ENCODE assay signal across 12 cellular contexts in genomic region chr5:58259685-58260152, GRCh38.
DNase-seq lines count a peak whose midpoint lies in the region; ATAC-seq, FAIRE-seq and TF ChIP-seq lines count a peak whose summit lies in the region.
"Had no signal": no experiment of that assay in that cellular context is flagged by ENCODE, and none has a peak within 500 bp of the region (broad histone marks: within the 10 kb centered on the region; RNA-seq: fewer than 3 reads in every experiment).

No MANE protein-coding gene starts in this region.

- no peak overlapping the region for H3K27ac ChIP-seq in H1 (ENCODE audit: low read depth, low read length)
- H3K27ac ChIP-seq: dorsolateral prefrontal cortex had no signal

- H3K18ac ChIP-seq in H1 (ENCODE audit: extremely low read depth, low read length), result no peak overlapping the region

- H3K23me2 ChIP-seq in H1 (ENCODE audit: low read depth, low read length), result no peaks in the 10 kb centered on the region

- no peaks in the 10 kb centered on the region for H3K79me1 ChIP-seq in H1 (ENCODE audit: low read depth, low read length)

- DNase-seq in D341Med (ENCODE audit: low spot score), result peak; percentile 12
- peak; percentile 89 for DNase-seq in NCI-H460 (ENCODE audit: extremely low read depth, low read depth)
- DNase-seq in H1 (ENCODE audit: low read depth in 1 of 2, low spot score in 2 of 2), result peak in 1 of 2 experiments; percentile 41
- DNase-seq in nephron progenitor cell, result peak; percentile 17
- DNase-seq in NCI-H2029 treated with DMSO at 0.1 percent for 48 hours (lab: John Stamatoyannopoulos, UW), result no peak
- DNase-seq: dorsolateral prefrontal cortex; NCI-H2029; nucleus accumbens; stimulated activated naive CD8-positive, alpha-beta T cell treated with anti-CD3 and anti-CD28 coated beads, Interleukin-15, amount 100 ng/mL, for 72 hours had no signal

- no peak for TF ChIP-seq EP300 in H1 (IDR thresholded peaks at IDR 0.05; ENCODE audit: borderline replicate concordance in 1 of 2, low read depth in 2 of 2, low read length in 2 of 2)

- no peak for TF ChIP-seq CTCF in H1 (IDR thresholded peaks at IDR 0.05; ENCODE audit: control extremely low read depth in 1 of 3, insufficient read depth in 1 of 3, low read depth in 1 of 3, low read length in 3 of 3)
- no peak for TF ChIP-seq CTCF in nephron progenitor cell (IDR thresholded peaks at IDR 0.05)

- H3K4me1 ChIP-seq in H1 (replicated peaks in 1 of 4; ENCODE audit: control insufficient read depth in 3 of 4, insufficient read depth in 4 of 4, low read length in 3 of 4), result 0 out of 7 replicates have a peak, but pooled peaks cover 0 to 2% (median 0%) of the 10 kb centered on the region in 4 experiments

- CTCF ChIA-PET in H1 (lab: Charles Lee; ENCODE audit: partially characterized antibody), result interaction anchor here (0.9 to 1.2 kb wide), 3 partner anchors 14 to 119 kb away, joined by 3 read pairs; no protein-coding TSS in a partner anchor

- H3K36me3 ChIP-seq in H1 (ENCODE audit: control insufficient read depth in 2 of 4, insufficient read depth in 4 of 4, low read length in 3 of 4), result no peaks in the 10 kb centered on the region

- H3K14ac ChIP-seq in H1 (ENCODE audit: insufficient read length), result no peak overlapping the region

- peak overlapping the region; percentile 93 for H2AFZ ChIP-seq in H1 (ENCODE audit: low read length)

- H3K9ac ChIP-seq in H1 (replicated peaks in 1 of 4; ENCODE audit: extremely low read depth in 1 of 4, low read depth in 3 of 4, low read length in 3 of 4), result no peak overlapping the region

- H4K8ac ChIP-seq in H1 (ENCODE audit: extremely low read depth, insufficient read depth, low read length), result no peak overlapping the region

- H2BK15ac ChIP-seq in H1 (ENCODE audit: low read length), result no peak overlapping the region

- no peaks in the 10 kb centered on the region for H3K79me2 ChIP-seq in H1 (ENCODE audit: control insufficient read depth in 1 of 2, insufficient read depth in 2 of 2, low read length in 2 of 2)

- H2BK20ac ChIP-seq in H1 (ENCODE audit: low read length), result no peak overlapping the region

- no peak overlapping the region for H3K4me3 ChIP-seq in H1 (ENCODE audit: extremely low read depth in 1 of 4, insufficient read depth in 2 of 4, low read depth in 3 of 4, low read length in 4 of 4)
- H3K4me3 ChIP-seq: dorsolateral prefrontal cortex had no signal

- TF ChIP-seq POLR2A in H1 (IDR thresholded peaks at IDR 0.05; ENCODE audit: control extremely low read depth in 1 of 2, low read depth in 2 of 2, low read length in 2 of 2), result no peak

- FAIRE-seq in H1 (lab: Jason Lieb, UNC), result peak; percentile 52

- H3K4me1 Mint-ChIP-seq in nephron progenitor cell, result peaks cover 17% of the 10 kb centered on the region
- H3K4me1 Mint-ChIP-seq: stimulated activated naive CD8-positive, alpha-beta T cell treated with anti-CD3 and anti-CD28 coated beads, Interleukin-15, amount 100 ng/mL, for 72 hours had no signal

- POLR2A ChIA-PET in H1 (lab: Charles Lee; ENCODE audit: partially characterized antibody), result interaction anchor here (1.1 kb wide), 1 partner anchor 16 kb away, joined by 3 read pairs; no protein-coding TSS in a partner anchor

- H2AK5ac ChIP-seq in H1 (ENCODE audit: low read depth, low read length), result no peak overlapping the region

- no peak overlapping the region for H2BK120ac ChIP-seq in H1 (replicated peaks; ENCODE audit: low read depth, low read length)

- no peak overlapping the region for H3K4ac ChIP-seq in H1 (replicated peaks; ENCODE audit: insufficient read length, low read depth, low read length)

- peak overlapping the region in 1 of 2 experiments; percentile 7; a peak in 1 of 4 replicates for H3K4me2 ChIP-seq in H1 (ENCODE audit: insufficient read depth in 1 of 2, low read depth in 2 of 2, low read length in 2 of 2)

- no peak overlapping the region for H4K91ac ChIP-seq in H1 (replicated peaks; ENCODE audit: insufficient read length, low read length)

- no peaks in the 10 kb centered on the region for H3K9me3 ChIP-seq in H1 (ENCODE audit: insufficient read depth in 2 of 2, low read depth in 1 of 2, low read length in 1 of 2)

- no peaks in the 10 kb centered on the region for H3K36me3 Mint-ChIP-seq in nephron progenitor cell (ENCODE audit: low read depth)

- 59% methylated on average over 6 of the region's 6 CpGs; no CpG with 5 or more reads in 1 of the 2 experiments for WGBS in H1 (ENCODE audit: extremely low coverage in 1 of 2, insufficient coverage in 1 of 2, insufficient read length in 1 of 2, insufficient replicate concordance in 2 of 2, low coverage in 1 of 2, low lambda C conversion rate in 2 of 2, missing lambda C conversion rate in 1 of 2), 2 experiments

- no peak for ATAC-seq in GM18870 (IDR thresholded peaks at IDR 0.05; ENCODE audit: unreplicated experiment)
- no peak for ATAC-seq in GM19035 (IDR thresholded peaks at IDR 0.05; ENCODE audit: unreplicated experiment)
- no peak for ATAC-seq in HG02588 (IDR thresholded peaks at IDR 0.05; ENCODE audit: unreplicated experiment)
- ATAC-seq: stimulated activated naive CD8-positive, alpha-beta T cell treated with anti-CD3 and anti-CD28 coated beads, Interleukin-15, amount 100 ng/mL, for 72 hours had no signal

- H3K9me3 Mint-ChIP-seq in nephron progenitor cell, result peaks cover 4% of the 10 kb centered on the region
- H3K9me3 Mint-ChIP-seq: stimulated activated naive CD8-positive, alpha-beta T cell treated with anti-CD3 and anti-CD28 coated beads, Interleukin-15, amount 100 ng/mL, for 72 hours had no signal

- H3K27me3 ChIP-seq in H1 (replicated peaks in 1 of 4; ENCODE audit: control insufficient read depth in 3 of 4, extremely low read depth in 1 of 4, insufficient read depth in 3 of 4, low read length in 3 of 4), result no peaks in the 10 kb centered on the region
- H3K27me3 ChIP-seq: dorsolateral prefrontal cortex had no signal

- peak overlapping the region; percentile 10; the same call in 1 of the 2 replicates for H2BK12ac ChIP-seq in H1 (ENCODE audit: low read depth, low read length)

- H3K23ac ChIP-seq in H1 (ENCODE audit: insufficient read length), result no peak overlapping the region

- no peaks in the 10 kb centered on the region for H4K20me1 ChIP-seq in H1 (replicated peaks in 1 of 2; ENCODE audit: control insufficient read depth in 1 of 2, insufficient read depth in 2 of 2, low read length in 2 of 2)

- peak overlapping the region; percentile 64 for H3K27ac Mint-ChIP-seq in nephron progenitor cell
- H3K27ac Mint-ChIP-seq: stimulated activated naive CD8-positive, alpha-beta T cell treated with anti-CD3 and anti-CD28 coated beads, Interleukin-15, amount 100 ng/mL, for 72 hours had no signal

- no peak overlapping the region for H3K56ac ChIP-seq in H1 (replicated peaks; ENCODE audit: insufficient read length, low read depth, low read length)

- no peak for TF ChIP-seq RAD21 in H1 (IDR thresholded peaks at IDR 0.05 in 1 of 2, conservative IDR thresholded peaks at IDR 0.05 in 1 of 2; ENCODE audit: low read depth in 2 of 2, low read length in 2 of 2)

- H3K4me3 Mint-ChIP-seq in nephron progenitor cell, result no peak overlapping the region
- H3K4me3 Mint-ChIP-seq: stimulated activated naive CD8-positive, alpha-beta T cell treated with anti-CD3 and anti-CD28 coated beads, Interleukin-15, amount 100 ng/mL, for 72 hours had no signal

- H2BK5ac ChIP-seq in H1 (ENCODE audit: low read depth, low read length), result peak overlapping the region; percentile 12; the same call in 1 of the 2 replicates

- no peak overlapping the region for H4K5ac ChIP-seq in H1 (ENCODE audit: insufficient read length, low read depth, low read length)

- no peaks in the 10 kb centered on the region for H3K27me3 Mint-ChIP-seq in nephron progenitor cell (ENCODE audit: low read depth, poor library complexity)
- H3K27me3 Mint-ChIP-seq: stimulated activated naive CD8-positive, alpha-beta T cell treated with anti-CD3 and anti-CD28 coated beads, Interleukin-15, amount 100 ng/mL, for 72 hours had no signal

TF ChIP-seq in H1, 55 proteins besides CTCF, POLR2A, EP300 and RAD21 (continues in another document):
- TF ChIP-seq RFX5 (IDR thresholded peaks at IDR 0.05; ENCODE audit: borderline replicate concordance, low read depth, low read length) (no peak), YY1 (IDR thresholded peaks at IDR 0.05; ENCODE audit: low read depth, low read length) (no peak), CHD2 (IDR thresholded peaks at IDR 0.05; ENCODE audit: low read length) (no peak), MAFK (IDR thresholded peaks at IDR 0.05; ENCODE audit: low read depth, low read length) (peak; percentile 85; the same call in 1 of the 2 replicates), HDAC2 (IDR thresholded peaks at IDR 0.05; ENCODE audit: borderline replicate concordance in 1 of 2, low read depth in 2 of 2, low read length in 2 of 2) (no peak), KDM1A (IDR thresholded peaks at IDR 0.05; ENCODE audit: borderline replicate concordance, low read length) (no peak), ATF3 (IDR thresholded peaks at IDR 0.05; ENCODE audit: insufficient read depth, low read depth, low read length) (0 out of 2 replicates have a peak, but pooled peaks have one; percentile 30), MAX (IDR thresholded peaks at IDR 0.05) (no peak), TCF12 (IDR thresholded peaks at IDR 0.05; ENCODE audit: low read depth, low read length) (no peak), BACH1 (IDR thresholded peaks at IDR 0.05; ENCODE audit: low read length) (peak; percentile 96), BRCA1 (IDR thresholded peaks at IDR 0.05; ENCODE audit: low read depth, low read length) (no peak), BCL11A (IDR thresholded peaks at IDR 0.05; ENCODE audit: low read depth in 2 of 2, low read length in 2 of 2) (no peak), PHF8 (conservative IDR thresholded peaks at IDR 0.05; ENCODE audit: low read depth, low read length) (no peak), JUND (IDR thresholded peaks at IDR 0.05; ENCODE audit: low read length) (peak; percentile 86), TEAD4 (IDR thresholded peaks at IDR 0.05; ENCODE audit: low read depth, low read length) (0 out of 2 replicates have a peak, but pooled peaks have one; percentile 47), TBP (IDR thresholded peaks at IDR 0.05; ENCODE audit: low read depth, low read length) (no peak), EGR1 (IDR thresholded peaks at IDR 0.05; ENCODE audit: borderline replicate concordance, low read depth, low read length) (no peak), GABPA (IDR thresholded peaks at IDR 0.05; ENCODE audit: borderline replicate concordance, insufficient read depth, low read length) (no peak), CBX8 (IDR thresholded peaks at IDR 0.05; ENCODE audit: borderline replicate concordance, low read depth, low read length) (no peak), SP4 (IDR thresholded peaks at IDR 0.05; ENCODE audit: low read length) (no peak)
